ENCODE assay signal across 1 cellular context in genomic region chr4:152643153-152644035, GRCh38.
TF ChIP-seq lines count a peak whose summit lies in the region.

No MANE protein-coding gene starts in this region.

TF ChIP-seq in GM12878, 131 proteins besides CTCF, POLR2A, EP300 and RAD21 (continued from another document and continues in another):
- TF ChIP-seq, protein P1, sequence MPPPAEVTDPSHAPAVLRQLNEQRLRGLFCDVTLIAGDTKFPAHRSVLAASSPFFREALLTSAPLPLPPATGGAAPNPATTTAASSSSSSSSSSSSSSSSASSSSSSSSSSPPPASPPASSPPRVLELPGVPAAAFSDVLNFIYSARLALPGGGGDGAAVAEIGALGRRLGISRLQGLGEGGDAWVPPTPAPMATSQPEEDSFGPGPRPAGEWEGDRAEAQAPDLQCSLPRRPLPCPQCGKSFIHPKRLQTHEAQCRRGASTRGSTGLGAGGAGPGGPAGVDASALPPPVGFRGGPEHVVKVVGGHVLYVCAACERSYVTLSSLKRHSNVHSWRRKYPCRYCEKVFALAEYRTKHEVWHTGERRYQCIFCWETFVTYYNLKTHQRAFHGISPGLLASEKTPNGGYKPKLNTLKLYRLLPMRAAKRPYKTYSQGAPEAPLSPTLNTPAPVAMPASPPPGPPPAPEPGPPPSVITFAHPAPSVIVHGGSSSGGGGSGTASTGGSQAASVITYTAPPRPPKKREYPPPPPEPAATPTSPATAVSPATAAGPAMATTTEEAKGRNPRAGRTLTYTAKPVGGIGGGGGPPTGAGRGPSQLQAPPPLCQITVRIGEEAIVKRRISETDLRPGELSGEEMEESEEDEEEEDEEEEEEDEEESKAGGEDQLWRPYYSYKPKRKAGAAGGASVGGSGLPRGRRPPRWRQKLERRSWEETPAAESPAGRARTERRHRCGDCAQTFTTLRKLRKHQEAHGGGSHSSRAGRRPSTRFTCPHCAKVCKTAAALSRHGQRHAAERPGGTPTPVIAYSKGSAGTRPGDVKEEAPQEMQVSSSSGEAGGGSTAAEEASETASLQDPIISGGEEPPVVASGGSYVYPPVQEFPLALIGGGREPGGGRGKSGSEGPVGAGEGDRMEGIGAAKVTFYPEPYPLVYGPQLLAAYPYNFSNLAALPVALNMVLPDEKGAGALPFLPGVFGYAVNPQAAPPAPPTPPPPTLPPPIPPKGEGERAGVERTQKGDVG (CRISPR knock-in tag; IDR thresholded peaks at IDR 0.05): no peak
- TF ChIP-seq PML (IDR thresholded peaks at IDR 0.05; ENCODE audit: low read length): peak; percentile 68
- TF ChIP-seq SUPT20H (IDR thresholded peaks at IDR 0.05; ENCODE audit: borderline replicate concordance, control insufficient read depth, low read depth, low read length): no peak
- TF ChIP-seq FOXK2 (IDR thresholded peaks at IDR 0.05): no peak
- TF ChIP-seq MTA3 (IDR thresholded peaks at IDR 0.05; ENCODE audit: borderline replicate concordance, low read length): peak; percentile 54; the same call in 1 of the 2 replicates
- peak; percentile 61 for TF ChIP-seq ELK1 (IDR thresholded peaks at IDR 0.05; ENCODE audit: low read depth, low read length)
- peak; percentile 74 for TF ChIP-seq POLR2AphosphoS5 (IDR thresholded peaks at IDR 0.05; ENCODE audit: low read length)
- 0 out of 2 replicates have a peak, but pooled peaks have one; percentile 66 for TF ChIP-seq TARDBP (IDR thresholded peaks at IDR 0.05; ENCODE audit: borderline replicate concordance)
- TF ChIP-seq CUX1 (IDR thresholded peaks at IDR 0.05; ENCODE audit: insufficient replicate concordance, low read depth, low read length): no peak
- TF ChIP-seq SKIL (IDR thresholded peaks at IDR 0.05; ENCODE audit: low read depth, poor library complexity, severe bottlenecking): peak; percentile 75
- no peak for TF ChIP-seq PAX8 (IDR thresholded peaks at IDR 0.05)
- TF ChIP-seq HCFC1 (IDR thresholded peaks at IDR 0.05; ENCODE audit: low read length): no peak
- TF ChIP-seq ZZZ3 (IDR thresholded peaks at IDR 0.05; ENCODE audit: control insufficient read depth, insufficient read length, low read depth): no peak
- TF ChIP-seq, protein P2, sequence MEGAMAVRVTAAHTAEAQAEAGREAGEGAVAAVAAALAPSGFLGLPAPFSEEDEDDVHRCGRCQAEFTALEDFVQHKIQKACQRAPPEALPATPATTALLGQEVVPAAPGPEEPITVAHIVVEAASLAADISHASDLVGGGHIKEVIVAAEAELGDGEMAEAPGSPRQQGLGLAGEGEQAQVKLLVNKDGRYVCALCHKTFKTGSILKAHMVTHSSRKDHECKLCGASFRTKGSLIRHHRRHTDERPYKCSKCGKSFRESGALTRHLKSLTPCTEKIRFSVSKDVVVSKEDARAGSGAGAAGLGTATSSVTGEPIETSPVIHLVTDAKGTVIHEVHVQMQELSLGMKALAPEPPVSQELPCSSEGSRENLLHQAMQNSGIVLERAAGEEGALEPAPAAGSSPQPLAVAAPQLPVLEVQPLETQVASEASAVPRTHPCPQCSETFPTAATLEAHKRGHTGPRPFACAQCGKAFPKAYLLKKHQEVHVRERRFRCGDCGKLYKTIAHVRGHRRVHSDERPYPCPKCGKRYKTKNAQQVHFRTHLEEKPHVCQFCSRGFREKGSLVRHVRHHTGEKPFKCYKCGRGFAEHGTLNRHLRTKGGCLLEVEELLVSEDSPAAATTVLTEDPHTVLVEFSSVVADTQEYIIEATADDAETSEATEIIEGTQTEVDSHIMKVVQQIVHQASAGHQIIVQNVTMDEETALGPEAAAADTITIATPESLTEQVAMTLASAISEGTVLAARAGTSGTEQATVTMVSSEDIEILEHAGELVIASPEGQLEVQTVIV (IDR thresholded peaks at IDR 0.05; ENCODE audit: borderline replicate concordance, partially characterized antibody): no peak
- TF ChIP-seq, protein P3, sequence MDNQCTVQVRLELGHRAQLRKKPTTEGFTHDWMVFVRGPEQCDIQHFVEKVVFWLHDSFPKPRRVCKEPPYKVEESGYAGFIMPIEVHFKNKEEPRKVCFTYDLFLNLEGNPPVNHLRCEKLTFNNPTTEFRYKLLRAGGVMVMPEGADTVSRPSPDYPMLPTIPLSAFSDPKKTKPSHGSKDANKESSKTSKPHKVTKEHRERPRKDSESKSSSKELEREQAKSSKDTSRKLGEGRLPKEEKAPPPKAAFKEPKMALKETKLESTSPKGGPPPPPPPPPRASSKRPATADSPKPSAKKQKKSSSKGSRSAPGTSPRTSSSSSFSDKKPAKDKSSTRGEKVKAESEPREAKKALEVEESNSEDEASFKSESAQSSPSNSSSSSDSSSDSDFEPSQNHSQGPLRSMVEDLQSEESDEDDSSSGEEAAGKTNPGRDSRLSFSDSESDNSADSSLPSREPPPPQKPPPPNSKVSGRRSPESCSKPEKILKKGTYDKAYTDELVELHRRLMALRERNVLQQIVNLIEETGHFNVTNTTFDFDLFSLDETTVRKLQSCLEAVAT (IDR thresholded peaks at IDR 0.05): peak; percentile 59; the same call in 1 of the 2 replicates
- TF ChIP-seq, protein P4, sequence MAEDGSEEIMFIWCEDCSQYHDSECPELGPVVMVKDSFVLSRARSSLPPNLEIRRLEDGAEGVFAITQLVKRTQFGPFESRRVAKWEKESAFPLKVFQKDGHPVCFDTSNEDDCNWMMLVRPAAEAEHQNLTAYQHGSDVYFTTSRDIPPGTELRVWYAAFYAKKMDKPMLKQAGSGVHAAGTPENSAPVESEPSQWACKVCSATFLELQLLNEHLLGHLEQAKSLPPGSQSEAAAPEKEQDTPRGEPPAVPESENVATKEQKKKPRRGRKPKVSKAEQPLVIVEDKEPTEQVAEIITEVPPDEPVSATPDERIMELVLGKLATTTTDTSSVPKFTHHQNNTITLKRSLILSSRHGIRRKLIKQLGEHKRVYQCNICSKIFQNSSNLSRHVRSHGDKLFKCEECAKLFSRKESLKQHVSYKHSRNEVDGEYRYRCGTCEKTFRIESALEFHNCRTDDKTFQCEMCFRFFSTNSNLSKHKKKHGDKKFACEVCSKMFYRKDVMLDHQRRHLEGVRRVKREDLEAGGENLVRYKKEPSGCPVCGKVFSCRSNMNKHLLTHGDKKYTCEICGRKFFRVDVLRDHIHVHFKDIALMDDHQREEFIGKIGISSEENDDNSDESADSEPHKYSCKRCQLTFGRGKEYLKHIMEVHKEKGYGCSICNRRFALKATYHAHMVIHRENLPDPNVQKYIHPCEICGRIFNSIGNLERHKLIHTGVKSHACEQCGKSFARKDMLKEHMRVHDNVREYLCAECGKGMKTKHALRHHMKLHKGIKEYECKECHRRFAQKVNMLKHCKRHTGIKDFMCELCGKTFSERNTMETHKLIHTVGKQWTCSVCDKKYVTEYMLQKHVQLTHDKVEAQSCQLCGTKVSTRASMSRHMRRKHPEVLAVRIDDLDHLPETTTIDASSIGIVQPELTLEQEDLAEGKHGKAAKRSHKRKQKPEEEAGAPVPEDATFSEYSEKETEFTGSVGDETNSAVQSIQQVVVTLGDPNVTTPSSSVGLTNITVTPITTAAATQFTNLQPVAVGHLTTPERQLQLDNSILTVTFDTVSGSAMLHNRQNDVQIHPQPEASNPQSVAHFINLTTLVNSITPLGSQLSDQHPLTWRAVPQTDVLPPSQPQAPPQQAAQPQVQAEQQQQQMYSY (CRISPR knock-in tag; IDR thresholded peaks at IDR 0.05): no peak
- TF ChIP-seq EGR1 (IDR thresholded peaks at IDR 0.05; ENCODE audit: borderline replicate concordance in 1 of 2, low read depth in 2 of 2, low read length in 2 of 2): peak in 1 of 2 experiments; percentile 80; a peak in 2 of 3 replicates
- TF ChIP-seq KAT2A (conservative IDR thresholded peaks at IDR 0.05; ENCODE audit: control insufficient read depth, low read depth, low read length): no peak
- no peak for TF ChIP-seq ZSCAN29 (IDR thresholded peaks at IDR 0.05)
- TF ChIP-seq POLR2AphosphoS2 (IDR thresholded peaks at IDR 0.05; ENCODE audit: low read depth, low read length): 0 out of 2 replicates have a peak, but pooled peaks have one; percentile 38
- TF ChIP-seq ZNF274 (IDR thresholded peaks at IDR 0.05; ENCODE audit: insufficient read depth, insufficient read length): no peak
- peak; percentile 55 for TF ChIP-seq SP1 (IDR thresholded peaks at IDR 0.05; ENCODE audit: low read depth, low read length)
- TF ChIP-seq RBBP5 (conservative IDR thresholded peaks at IDR 0.05): no peak
- TF ChIP-seq TAF1 (IDR thresholded peaks at IDR 0.05; ENCODE audit: borderline replicate concordance, low read depth, low read length): peak; percentile 54; the same call in 1 of the 2 replicates
- TF ChIP-seq KDM1A (IDR thresholded peaks at IDR 0.05; ENCODE audit: borderline replicate concordance): no peak
- peak; percentile 15; the same call in 1 of the 2 replicates for TF ChIP-seq TCF12 (IDR thresholded peaks at IDR 0.05; ENCODE audit: low read depth, low read length)
- TF ChIP-seq RELA (IDR thresholded peaks at IDR 0.05; ENCODE audit: borderline replicate concordance, partially characterized antibody): peak; percentile 29
- no peak for TF ChIP-seq STAT1 (conservative IDR thresholded peaks at IDR 0.05)
- no peak for TF ChIP-seq YBX1 (IDR thresholded peaks at IDR 0.05)
- TF ChIP-seq MEF2A (IDR thresholded peaks at IDR 0.05; ENCODE audit: insufficient read depth, low read depth, low read length): 0 out of 2 replicates have a peak, but pooled peaks have one; percentile 2
- no peak for TF ChIP-seq E2F8 (IDR thresholded peaks at IDR 0.05; ENCODE audit: low read depth, partially characterized antibody)
